ENCODE assay signal across 8 cellular contexts in genomic region chr4:63524764-63525163, GRCh38.
"Had no signal": no experiment of that assay in that cellular context is flagged by ENCODE, and none has a peak within 500 bp of the region (broad histone marks: within the 10 kb centered on the region; RNA-seq: fewer than 3 reads in every experiment).

No MANE protein-coding gene starts in this region.

- ATAC-seq: GM23338 had no signal

- H3K27ac ChIP-seq: KMS-11 had no signal

- H3K9ac ChIP-seq: KMS-11 had no signal

- H3K27ac Mint-ChIP-seq: GM23338, H9 had no signal

- H2AFZ ChIP-seq: GM23338 had no signal

- FAIRE-seq: H1, H54, HTR-8/SVneo had no signal

- H3K4me1 Mint-ChIP-seq: GM23338, H9 had no signal

- DNase-seq: H9, HCEC 1CT, KBM-7 had no signal

- H3K4me3 Mint-ChIP-seq: GM23338, H9 had no signal

- H3K4me2 ChIP-seq: GM23338, KMS-11 had no signal

- H3K4me3 ChIP-seq: GM23338 had no signal
